ENCODE assay signal across 39 cellular contexts in the genomic region with DNA sequence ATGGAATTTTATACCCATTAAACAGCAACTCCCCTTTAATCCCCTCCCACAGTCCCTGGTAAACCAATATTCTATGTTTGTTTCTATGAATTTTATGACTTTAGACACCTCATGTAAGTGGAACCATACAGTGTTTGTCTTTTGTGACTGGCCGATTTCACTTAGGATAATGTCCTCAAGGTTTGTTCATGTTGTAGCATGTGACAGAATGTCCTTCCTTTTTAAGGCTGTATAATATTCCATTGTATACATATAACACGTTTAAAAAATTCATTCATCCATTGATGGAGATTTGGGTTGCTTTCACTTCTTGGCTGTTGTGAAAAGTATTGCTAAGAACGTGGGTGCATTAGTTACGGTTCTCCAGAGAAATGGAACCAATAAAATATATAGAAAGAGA.
"Had no signal": no experiment of that assay in that cellular context is flagged by ENCODE, and none has a peak within 500 bp of the region (broad histone marks: within the 10 kb centered on the region; RNA-seq: fewer than 3 reads in every experiment).

No MANE protein-coding gene starts in this region.

- DNase-seq: activated effector memory CD4-positive, alpha-beta T cell treated with anti-CD3 and anti-CD28 coated beads, Interleukin-2, amount 50 U/mL, for 16 hours; activated effector memory CD4-positive, alpha-beta T cell treated with Interleukin-2 at 50 U/mL for 16 hours; activated gamma-delta T cell; activated gamma-delta T cell treated with Interleukin-2 at 50 U/mL for 16 hours; activated naive CD4-positive, alpha-beta T cell; activated naive CD4-positive, alpha-beta T cell treated with anti-CD3 and anti-CD28 coated beads for 36 hours; activated naive CD4-positive, alpha-beta T cell treated with anti-CD3 and anti-CD28 coated beads, Interleukin-2, amount 10 ng/mL, durations not matched to agents 7 days and 5 days; activated naive CD4-positive, alpha-beta T cell treated with anti-CD3 and anti-CD28 coated beads, Interleukin-2, amount 50 U/mL, for 16 hours; activated naive CD4-positive, alpha-beta T cell treated with Interleukin-2 at 50 U/mL for 16 hours; activated naive CD8-positive, alpha-beta T cell treated with anti-CD3 and anti-CD28 coated beads for 36 hours; activated naive CD8-positive, alpha-beta T cell treated with anti-CD3 and anti-CD28 coated beads, Interleukin-2, amount 10 ng/mL, durations not matched to agents 7 days and 5 days; activated naive CD8-positive, alpha-beta T cell treated with anti-CD3 and anti-CD28 coated beads, Interleukin-2, amount 50 U/mL, for 24 hours; activated T-cell treated with anti-CD3 and anti-CD28 coated beads, Interleukin-2, amount 50 U/mL, for 24 hours; activated T-cell treated with anti-CD3 and anti-CD28 coated beads, Interleukin-2, amount 50 U/mL, for 4 hours; activated T-cell treated with anti-CD3 and anti-CD28 coated beads, Interleukin-2, amount 50 U/mL, for 48 hours; activated T-cell treated with anti-CD3 and anti-CD28 coated beads, Interleukin-2, amount 50 U/mL, for 72 hours; adrenal gland; amniotic stem cell; amygdala; anterior cingulate cortex; aorta; body of pancreas; brain microvascular endothelial cell; caudate nucleus; central memory CD4-positive, alpha-beta T cell; cerebellar nuclear complex had no signal

- H3K4me3 ChIP-seq: adrenal gland, ascending aorta, body of pancreas, breast epithelium, cardiac muscle cell had no signal

- H3K27me3 Mint-ChIP-seq: activated naive CD4-positive, alpha-beta T cell treated with anti-CD3 and anti-CD28 coated beads, Interleukin-2, amount 10 ng/mL, durations not matched to agents 7 days and 5 days; activated naive CD4-positive, alpha-beta T cell treated with anti-CD3 and anti-CD28 coated beads, Interleukin-2, amount 50 U/mL, for 24 hours; activated naive CD8-positive, alpha-beta T cell; activated naive CD8-positive, alpha-beta T cell treated with anti-CD3 and anti-CD28 coated beads for 36 hours; activated naive CD8-positive, alpha-beta T cell treated with anti-CD3 and anti-CD28 coated beads, Interleukin-2, amount 10 ng/mL, durations not matched to agents 7 days and 5 days; activated naive CD8-positive, alpha-beta T cell treated with anti-CD3 and anti-CD28 coated beads, Interleukin-2, amount 50 U/mL, for 24 hours; activated T-cell treated with anti-CD3 and anti-CD28 coated beads, Interleukin-2, amount 50 U/mL, for 24 hours; activated T-helper 17 cell treated with anti-CD3 and anti-CD28 coated beads, Interleukin-2, amount 50 U/mL, for 72 hours; brain; central memory CD8-positive, alpha-beta T cell had no signal

- FAIRE-seq: astrocyte, bronchial epithelial cell had no signal

- H3K4me1 ChIP-seq: adrenal gland, ascending aorta, body of pancreas, breast epithelium had no signal

- ATAC-seq: activated naive CD4-positive, alpha-beta T cell treated with anti-CD3 and anti-CD28 coated beads, Interleukin-2, amount 50 U/mL, for 72 hours; activated naive CD8-positive, alpha-beta T cell treated with anti-CD3 and anti-CD28 coated beads, Interleukin-2, amount 50 U/mL, for 24 hours; activated T-cell treated with anti-CD3 and anti-CD28 coated beads, Interleukin-2, amount 50 U/mL, for 4 hours; activated T-cell treated with anti-CD3 and anti-CD28 coated beads, Interleukin-2, amount 50 U/mL, for 72 hours; activated T-helper 17 cell treated with anti-CD3 and anti-CD28 coated beads, Interleukin-2, amount 50 U/mL, for 72 hours; body of pancreas had no signal

- H3K27me3 ChIP-seq: adrenal gland, ascending aorta, body of pancreas, brain microvascular endothelial cell, breast epithelium, cardiac muscle cell had no signal

- H3K4me1 Mint-ChIP-seq: brain had no signal

- H3K9me3 Mint-ChIP-seq: central memory CD8-positive, alpha-beta T cell had no signal

- H3K36me3 Mint-ChIP-seq: activated naive CD8-positive, alpha-beta T cell; brain had no signal

- H3K9me3 ChIP-seq: adrenal gland, ascending aorta, body of pancreas, breast epithelium had no signal

- H3K27ac ChIP-seq: adrenal gland, ascending aorta, body of pancreas, brain microvascular endothelial cell, breast epithelium, cardiac muscle cell had no signal

- H3K27ac Mint-ChIP-seq: activated naive CD4-positive, alpha-beta T cell treated with anti-CD3 and anti-CD28 coated beads for 36 hours; activated naive CD4-positive, alpha-beta T cell treated with anti-CD3 and anti-CD28 coated beads, Interleukin-2, amount 10 ng/mL, durations not matched to agents 7 days and 5 days; activated naive CD4-positive, alpha-beta T cell treated with anti-CD3 and anti-CD28 coated beads, Interleukin-2, amount 50 U/mL, for 72 hours; activated naive CD8-positive, alpha-beta T cell; activated naive CD8-positive, alpha-beta T cell treated with anti-CD3 and anti-CD28 coated beads for 36 hours; activated naive CD8-positive, alpha-beta T cell treated with anti-CD3 and anti-CD28 coated beads, Interleukin-2, amount 10 ng/mL, durations not matched to agents 7 days and 5 days; activated naive CD8-positive, alpha-beta T cell treated with anti-CD3 and anti-CD28 coated beads, Interleukin-2, amount 50 U/mL, for 24 hours; activated T-cell treated with anti-CD3 and anti-CD28 coated beads, Interleukin-2, amount 50 U/mL, for 24 hours; activated T-cell treated with anti-CD3 and anti-CD28 coated beads, Interleukin-2, amount 50 U/mL, for 72 hours; activated T-helper 1 cell treated with anti-CD3 and anti-CD28 coated beads, Interleukin-12 subunit alpha, Interleukin-12 subunit beta, Interleukin-2, Interleukin-4 antibody, amounts not matched to agents 30 ng/mL and 10 ng/mL and 1 ng/mL, durations not matched to agents 14 hours and 24 hours and 36 hours; activated T-helper 17 cell treated with anti-CD3 and anti-CD28 coated beads, Interleukin-2, amount 50 U/mL, for 72 hours; activated T-helper 2 cell treated with anti-CD3 and anti-CD28 coated beads, Interferon-gamma antibody, Interleukin-2, Interleukin-4, amounts not matched to agents 10 μg/mL and 5 μg/mL and 100 μg/mL, durations not matched to agents 14 hours and 24 hours and 36 hours; brain had no signal

- H3K36me3 ChIP-seq: adrenal gland, ascending aorta, brain microvascular endothelial cell, breast epithelium, cardiac muscle cell had no signal

- H3K4me3 Mint-ChIP-seq: activated naive CD4-positive, alpha-beta T cell treated with anti-CD3 and anti-CD28 coated beads for 36 hours; activated naive CD4-positive, alpha-beta T cell treated with anti-CD3 and anti-CD28 coated beads, Interleukin-2, amount 10 ng/mL, durations not matched to agents 7 days and 5 days; activated naive CD4-positive, alpha-beta T cell treated with anti-CD3 and anti-CD28 coated beads, Interleukin-2, amount 50 U/mL, for 24 hours; activated naive CD8-positive, alpha-beta T cell; activated naive CD8-positive, alpha-beta T cell treated with anti-CD3 and anti-CD28 coated beads for 36 hours; activated naive CD8-positive, alpha-beta T cell treated with anti-CD3 and anti-CD28 coated beads, Interleukin-2, amount 10 ng/mL, durations not matched to agents 7 days and 5 days; activated naive CD8-positive, alpha-beta T cell treated with anti-CD3 and anti-CD28 coated beads, Interleukin-2, amount 50 U/mL, for 24 hours; activated T-cell treated with anti-CD3 and anti-CD28 coated beads, Interleukin-2, amount 50 U/mL, for 24 hours; activated T-cell treated with anti-CD3 and anti-CD28 coated beads, Interleukin-2, amount 50 U/mL, for 4 hours; activated T-cell treated with anti-CD3 and anti-CD28 coated beads, Interleukin-2, amount 50 U/mL, for 72 hours; activated T-helper 1 cell treated with anti-CD3 and anti-CD28 coated beads, Interleukin-12 subunit alpha, Interleukin-12 subunit beta, Interleukin-2, Interleukin-4 antibody, amounts not matched to agents 30 ng/mL and 10 ng/mL and 1 ng/mL, durations not matched to agents 14 hours and 24 hours and 36 hours; activated T-helper 17 cell treated with anti-CD3 and anti-CD28 coated beads, Interleukin-2, amount 50 U/mL, for 72 hours; brain; central memory CD8-positive, alpha-beta T cell had no signal
